31 cellular contexts compared by ENCODE assay signal in genomic region chrX:30851459-30851858, GRCh38.
"Had no signal": no experiment of that assay in that cellular context is flagged by ENCODE, and none has a peak within 500 bp of the region (broad histone marks: within the 10 kb centered on the region; RNA-seq: fewer than 3 reads in every experiment).

No MANE protein-coding gene starts in this region.

- H3K9me3 Mint-ChIP-seq: activated naive CD4-positive, alpha-beta T cell treated with anti-CD3 and anti-CD28 coated beads for 36 hours; activated T-cell treated with anti-CD3 and anti-CD28 coated beads, Interleukin-2, amount 50 U/mL, for 24 hours had no signal

- H3K9ac ChIP-seq: SK-N-SH had no signal

- H3K9me3 ChIP-seq: SJCRH30, SK-N-SH had no signal

- H3K4me1 ChIP-seq: SJCRH30 had no signal

- DNase-seq: activated CD4-positive, alpha-beta T cell treated with anti-CD3 and anti-CD28 coated beads for 36 hours; activated CD8-positive, alpha-beta memory T cell treated with anti-CD3 and anti-CD28 coated beads, Interleukin-2, amount 50 U/mL, for 48 hours; activated CD8-positive, alpha-beta T cell treated with anti-CD3 and anti-CD28 coated beads, Interleukin-2, amount 10 ng/mL, durations not matched to agents 7 days and 5 days; activated gamma-delta T cell; activated naive CD4-positive, alpha-beta T cell treated with anti-CD3 and anti-CD28 coated beads for 36 hours; activated T-cell treated with anti-CD3 and anti-CD28 coated beads, Interleukin-2, amount 50 U/mL, for 24 hours; brain microvascular endothelial cell; cerebellar nuclear complex; Karpas-422; MM.1S; NCI-H1092 treated with DMSO at 0.1 percent for 48 hours; NCI-H1417 treated with DMSO at 0.1 percent for 48 hours; NCI-H1694; NCI-H2029; NCI-H2107; NCI-H2171 treated with DMSO at 0.1 percent for 48 hours; NCI-H226; NCI-H510A; NCI-H526 treated with DMSO at 0.1 percent for 48 hours; NCI-H82; OCI-M1; Right ventricle myocardium superior; SJCRH30; SK-N-SH; T-helper 1 cell; WERI-Rb-1 had no signal

- H3K27ac Mint-ChIP-seq: activated CD4-positive, alpha-beta T cell treated with anti-CD3 and anti-CD28 coated beads for 36 hours; activated CD8-positive, alpha-beta T cell treated with anti-CD3 and anti-CD28 coated beads, Interleukin-2, amount 10 ng/mL, durations not matched to agents 7 days and 5 days; activated naive CD4-positive, alpha-beta T cell treated with anti-CD3 and anti-CD28 coated beads for 36 hours; activated naive CD8-positive, alpha-beta T cell; activated T-cell treated with anti-CD3 and anti-CD28 coated beads, Interleukin-2, amount 50 U/mL, for 24 hours had no signal

- H3K4me1 Mint-ChIP-seq: activated CD4-positive, alpha-beta T cell treated with anti-CD3 and anti-CD28 coated beads for 36 hours had no signal

- H3K36me3 ChIP-seq: cardiac muscle cell, SJCRH30, WERI-Rb-1 had no signal

- H3K27me3 ChIP-seq: brain microvascular endothelial cell, cardiac muscle cell, SJCRH30 had no signal

- H3K4me3 ChIP-seq: cardiac muscle cell, K562, SJCRH30 had no signal

- H3K4me2 ChIP-seq: SK-N-SH had no signal

- H3K27me3 Mint-ChIP-seq: activated CD4-positive, alpha-beta T cell treated with anti-CD3 and anti-CD28 coated beads for 36 hours; activated naive CD8-positive, alpha-beta T cell had no signal

- ATAC-seq: activated CD4-positive, alpha-beta T cell treated with anti-CD3 and anti-CD28 coated beads for 36 hours; activated CD8-positive, alpha-beta T cell treated with anti-CD3 and anti-CD28 coated beads, Interleukin-2, amount 10 ng/mL, durations not matched to agents 7 days and 5 days; K562; Panc1 had no signal

- H3K4me3 Mint-ChIP-seq: activated CD4-positive, alpha-beta T cell treated with anti-CD3 and anti-CD28 coated beads for 36 hours; activated CD8-positive, alpha-beta T cell treated with anti-CD3 and anti-CD28 coated beads, Interleukin-2, amount 10 ng/mL, durations not matched to agents 7 days and 5 days; activated naive CD4-positive, alpha-beta T cell treated with anti-CD3 and anti-CD28 coated beads for 36 hours; activated naive CD8-positive, alpha-beta T cell; activated T-cell treated with anti-CD3 and anti-CD28 coated beads, Interleukin-2, amount 50 U/mL, for 24 hours had no signal

- H3K27ac ChIP-seq: brain microvascular endothelial cell, cardiac muscle cell, RWPE1, SJCRH30, WERI-Rb-1 had no signal
